Comparison of ENCODE assay signal across 14 cellular contexts in the genomic region with DNA sequence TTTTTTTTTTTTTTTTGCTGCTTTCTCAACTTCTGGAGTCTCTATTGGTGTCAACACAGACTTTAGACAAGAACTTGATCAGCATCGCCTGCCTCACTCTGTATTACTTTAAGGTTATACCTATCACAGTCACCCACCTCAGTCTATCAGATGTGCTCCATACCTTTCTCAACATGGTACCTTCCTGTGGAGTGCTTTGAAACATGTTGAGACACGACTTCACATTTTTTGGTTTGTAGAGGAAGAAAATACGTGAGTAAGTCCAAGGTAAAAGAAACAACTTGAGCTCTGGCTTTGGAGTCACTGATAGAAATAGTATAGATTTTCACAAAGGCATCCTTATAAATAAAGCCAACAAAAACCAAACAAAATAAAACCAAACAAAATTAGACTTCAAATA.
DNase-seq lines count a peak whose midpoint lies in the region; ATAC-seq and TF ChIP-seq lines count a peak whose summit lies in the region.
"Had no signal": no experiment of that assay in that cellular context is flagged by ENCODE, and none has a peak within 500 bp of the region (broad histone marks: within the 10 kb centered on the region; RNA-seq: fewer than 3 reads in every experiment).

No MANE protein-coding gene starts in this region.

- dilution Hi-C loops in mammary epithelial cell (cut with HindIII; ENCODE audit: low sequenced_read_pairs), result no loop called here

- 92% methylated on average over 3 of the region's 3 CpGs for WGBS in right cardiac atrium
- WGBS in mammary epithelial cell (ENCODE audit: low coverage, missing lambda C conversion rate), result 44% methylated on average over 3 of the region's 3 CpGs

- no peaks in the 10 kb centered on the region for H4K20me1 ChIP-seq in mammary epithelial cell (ENCODE audit: insufficient read depth, low read length)

- H3K4me2 ChIP-seq in mammary epithelial cell (ENCODE audit: insufficient read depth, low read depth, low read length), result no peak overlapping the region

- no peak overlapping the region for H3K9ac ChIP-seq in mammary epithelial cell (ENCODE audit: insufficient read depth, low read length)

- in situ Hi-C loops in mammary epithelial cell (cut with MboI; ENCODE audit: low sequenced_read_pairs in 2 of 2), result no loop called here

- CTCF ChIA-PET in mammary epithelial cell (lab: Charles Lee; ENCODE audit: low non-redundant PET), result no interaction called here

- H3K27me3 ChIP-seq in left ventricle myocardium inferior (ENCODE audit: low read depth) (no peaks in the 10 kb centered on the region), right cardiac atrium (ENCODE audit: control insufficient read depth, insufficient read depth) (no peaks in the 10 kb centered on the region), mammary epithelial cell (ENCODE audit: insufficient read depth, low read length) (no peaks in the 10 kb centered on the region), foreskin keratinocyte (peaks cover 4% of the 10 kb centered on the region)
- H3K27me3 ChIP-seq: BE2C had no signal

- H3K27ac ChIP-seq in left ventricle myocardium inferior (replicated peaks) (peak overlapping the region; percentile 67), right cardiac atrium (ENCODE audit: low read length) (no peak overlapping the region), mammary epithelial cell (ENCODE audit: insufficient read depth, low read depth, low read length) (no peak overlapping the region), foreskin keratinocyte (no peak overlapping the region)

- no TSS peak for BruUV-seq in mammary epithelial cell (replicated peaks; lab: Mats Ljungman, UMichigan)

- peak overlapping the region; percentile 58 for H2AFZ ChIP-seq in mammary epithelial cell (ENCODE audit: low read depth, low read length)

- H3K4me1 ChIP-seq in left ventricle myocardium inferior, result peaks cover 39% of the 10 kb centered on the region
- no peaks in the 10 kb centered on the region for H3K4me1 ChIP-seq in right cardiac atrium (ENCODE audit: control insufficient read depth, insufficient read depth, low read length)
- H3K4me1 ChIP-seq in mammary epithelial cell (ENCODE audit: insufficient read depth, low read length), result peaks cover 11% of the 10 kb centered on the region
- no peaks in the 10 kb centered on the region for H3K4me1 ChIP-seq in foreskin keratinocyte
- H3K4me1 ChIP-seq: BE2C had no signal

- no peaks in the 10 kb centered on the region for H3K9me3 ChIP-seq in left ventricle myocardium inferior (replicated peaks)
- H3K9me3 ChIP-seq in right cardiac atrium (ENCODE audit: control insufficient read depth, low read length), result no peaks in the 10 kb centered on the region
- no peaks in the 10 kb centered on the region for H3K9me3 ChIP-seq in mammary epithelial cell (replicated peaks; ENCODE audit: insufficient read depth, low read length)
- H3K9me3 ChIP-seq: BE2C had no signal

- H3K36me3 ChIP-seq in left ventricle myocardium inferior (no peaks in the 10 kb centered on the region), mammary epithelial cell (ENCODE audit: insufficient read depth, low read length) (no peaks in the 10 kb centered on the region)
- H3K36me3 ChIP-seq: BE2C had no signal

- TF ChIP-seq CTCF in left ventricle myocardium inferior (IDR thresholded peaks at IDR 0.05; ENCODE audit: borderline replicate concordance) (no peak), mammary epithelial cell (conservative IDR thresholded peaks at IDR 0.05 in 1 of 2, IDR thresholded peaks at IDR 0.05 in 1 of 2; ENCODE audit: extremely low read depth in 1 of 2, insufficient read depth in 1 of 2, low read depth in 1 of 2, low read length in 2 of 2) (no peak), foreskin keratinocyte (conservative IDR thresholded peaks at IDR 0.05) (no peak)

- DNase-seq in left ventricle myocardium inferior (no peak), right cardiac atrium (no peak), mammary epithelial cell (peak; percentile 55), foreskin keratinocyte (peak; percentile 47 to 76), GF-D8 (lab: John Stamatoyannopoulos, UW) (no peak), DMS53 treated with DMSO at 0.1 percent for 48 hours (lab: John Stamatoyannopoulos, UW; ENCODE audit: unreplicated experiment) (no peak)
- DNase-seq: ACHN; BE2C; C1 segment of cervical spinal cord; CD4-positive, CD25-positive, alpha-beta regulatory T cell; CD8-positive, alpha-beta memory T cell; COR-L47; DMS 273 treated with DMSO at 0.1 percent for 48 hours; DMS53 had no signal

- H3K4me3 ChIP-seq in left ventricle myocardium inferior (no peak overlapping the region), right cardiac atrium (ENCODE audit: low read length) (no peak overlapping the region), mammary epithelial cell (replicated peaks in 1 of 3; ENCODE audit: insufficient read depth in 1 of 3, low read depth in 2 of 3, low read length in 3 of 3) (no peak overlapping the region)

- no peaks in the 10 kb centered on the region for H3K79me2 ChIP-seq in mammary epithelial cell (ENCODE audit: insufficient read depth, low read length)

- ATAC-seq in right cardiac atrium, result no peak
- no peak for ATAC-seq in foreskin keratinocyte

- intact Hi-C loops in left ventricle myocardium inferior (cut with micrococcal nuclease), result no loop called here
- intact Hi-C loops in right cardiac atrium (cut with DNase I), result no loop called here
- intact Hi-C loops in mammary epithelial cell (cut with micrococcal nuclease), result no loop called here

Comparison
In these comparisons a context has a peak if more than half of its experiments do, and no peak if none do; other contexts are left out.
1. DNase-seq: peak in mammary epithelial cell (single experiment) and foreskin keratinocyte (2 of 2); none in left ventricle myocardium inferior (single experiment), right cardiac atrium (0 of 3), GF-D8 (single experiment) and DMS53 treated with DMSO at 0.1 percent for 48 hours (single experiment).